In genomic region chr12:1712852-1713251, GRCh38 we compare ENCODE assay signal across 6 cellular contexts. TPM values are rescaled to one million over a fixed set of nuclear protein-coding genes. Genes with fewer than 3 reads are reported as not detected.
DNase-seq lines count a peak whose midpoint lies in the region; ATAC-seq and TF ChIP-seq lines count a peak whose summit lies in the region.
"Not testable (repeated sequence)": the region's sequence is repeated elsewhere in the genome, so short reads cannot be mapped to it uniquely, and the experiment has no call there.

No MANE protein-coding gene starts in this region.

- H3K36me3 Mint-ChIP-seq in natural killer cell = not testable (repeated sequence)
- H3K36me3 Mint-ChIP-seq in type B pancreatic cell = peaks cover 60% of the 10 kb centered on the region

- peak overlapping the region; percentile 45 to 58 for H3K27ac Mint-ChIP-seq in natural killer cell
- H3K27ac Mint-ChIP-seq in type B pancreatic cell = peak overlapping the region; percentile 43

- H3K27me3 ChIP-seq in adrenal gland, stomach: not testable (repeated sequence)

- intact Hi-C loops in adrenal gland (cut with DNase I); natural killer cell (cut with micrococcal nuclease); stomach (cut with DNase I; ENCODE audit: low total_unique reads): not testable (repeated sequence)

- H3K27ac ChIP-seq in adrenal gland (peak overlapping the region in 4 of 5 donors; percentile 63 to 91 (median 77)), stomach (peak overlapping the region; percentile 18 to 67 (median 54))

- not testable (repeated sequence) for H3K27me3 Mint-ChIP-seq in natural killer cell (ENCODE audit: low read depth in 2 of 2); type B pancreatic cell

- not testable (repeated sequence) for ATAC-seq in left lobe of liver, natural killer cell

- not testable (repeated sequence) for TF ChIP-seq EP300 in stomach (IDR thresholded peaks at IDR 0.05)

- not testable (repeated sequence) for TF ChIP-seq POLR2A in adrenal gland (IDR thresholded peaks at IDR 0.05); stomach (IDR thresholded peaks at IDR 0.05)

- H3K9me3 Mint-ChIP-seq in natural killer cell, type B pancreatic cell: not testable (repeated sequence)

- not testable (repeated sequence) for H3K9me3 ChIP-seq in adrenal gland (replicated peaks in 1 of 3); stomach

- not testable (repeated sequence) for H3K4me3 ChIP-seq in adrenal gland, stomach

- peaks cover 73 to 80% of the 10 kb centered on the region in 2 donors for H3K4me1 Mint-ChIP-seq in natural killer cell
- H3K4me1 Mint-ChIP-seq in type B pancreatic cell (ENCODE audit: unreplicated experiment) = not testable (repeated sequence)

- WGBS in adrenal gland, 4 donors = 72 to 80% (median 75%) methylated on average over 5 of the region's 5 CpGs
- 58 to 81% (median 61%) methylated on average over 5 of the region's 5 CpGs for WGBS in stomach, 5 donors

- not testable (repeated sequence) for H3K4me3 Mint-ChIP-seq in natural killer cell, type B pancreatic cell

- DNase-seq in DMS79 (lab: John Stamatoyannopoulos, UW) (peak; percentile 44), left lobe of liver (ENCODE audit: low spot score) (peak; percentile 24)
- DNase-seq in adrenal gland; natural killer cell; stomach; type B pancreatic cell (ENCODE audit: extremely low spot score, unreplicated experiment): not testable (repeated sequence)

- H3K36me3 ChIP-seq in adrenal gland (replicated peaks in 1 of 2) = not testable (repeated sequence)
- peaks cover 0 to 20% (median 9%) of the 10 kb centered on the region in 4 donors for H3K36me3 ChIP-seq in stomach

- TF ChIP-seq CTCF in adrenal gland (IDR thresholded peaks at IDR 0.05); natural killer cell (IDR thresholded peaks at IDR 0.05); stomach (IDR thresholded peaks at IDR 0.05); type B pancreatic cell (conservative IDR thresholded peaks at IDR 0.05): not testable (repeated sequence)

- H3K4me1 ChIP-seq in adrenal gland (replicated peaks in 1 of 2) = peaks cover 47 to 81% of the 10 kb centered on the region in 2 donors
- peaks cover 47 to 84% (median 66%) of the 10 kb centered on the region in 4 donors for H3K4me1 ChIP-seq in stomach

RNA-seq across cellular contexts. Expression of gene ADIPOR2, which starts 22.0 kb away (rescaled TPM):
- 100 to 1,000 TPM in 5 of 8 donors, 10 to 100 TPM in 3; 59.5 to 214 (median 130) TPM for total RNA-seq in adrenal gland
- polyA plus RNA-seq in adrenal gland = 100 to 1,000 TPM in 1 of 3 donors, 10 to 100 TPM in 2; 46.2 to 147 (median 66.0) TPM
- total RNA-seq in left lobe of liver = 58.0 TPM
- total RNA-seq in natural killer cell = 10 to 100 TPM; 38.6 to 48.3 (median 44.0) TPM
- total RNA-seq in stomach = 100 to 1,000 TPM in 1 of 5 donors, 10 to 100 TPM in 3, 1 to 10 TPM in 1; 2.9 to 185 (median 29.5) TPM
- polyA plus RNA-seq in stomach = 10 to 100 TPM; 22.4 to 41.4 (median 24.4) TPM
- 49.2 and 103 TPM in 2 replicates for total RNA-seq in type B pancreatic cell (ENCODE audit: low replicate concordance)
